1 cellular context compared by ENCODE assay signal in genomic region chr9:126371007-126371870, GRCh38.
TF ChIP-seq lines count a peak whose summit lies in the region.

No MANE protein-coding gene starts in this region.

TF ChIP-seq in H1, 55 proteins besides CTCF, POLR2A, EP300 and RAD21:
- TF ChIP-seq ASH2L (IDR thresholded peaks at IDR 0.05; ENCODE audit: low read length) = no peak
- no peak for TF ChIP-seq ATF3 (IDR thresholded peaks at IDR 0.05; ENCODE audit: insufficient read depth, low read depth, low read length)
- TF ChIP-seq RFX5 (IDR thresholded peaks at IDR 0.05; ENCODE audit: borderline replicate concordance, low read depth, low read length) = no peak
- TF ChIP-seq HDAC6 (IDR thresholded peaks at IDR 0.05; ENCODE audit: low read depth, low read length) = no peak
- TF ChIP-seq NRF1 (IDR thresholded peaks at IDR 0.05; ENCODE audit: low read depth, low read length) = no peak
- no peak for TF ChIP-seq BCL11A (IDR thresholded peaks at IDR 0.05; ENCODE audit: low read depth in 2 of 2, low read length in 2 of 2)
- no peak for TF ChIP-seq USF2 (IDR thresholded peaks at IDR 0.05; ENCODE audit: low read length)
- no peak for TF ChIP-seq SP2 (IDR thresholded peaks at IDR 0.05; ENCODE audit: low read length)
- TF ChIP-seq MAX (IDR thresholded peaks at IDR 0.05) = no peak
- TF ChIP-seq ZNF274 (IDR thresholded peaks at IDR 0.05; ENCODE audit: borderline replicate concordance, extremely low read depth, low read length) = no peak
- no peak for TF ChIP-seq TAF1 (IDR thresholded peaks at IDR 0.05; ENCODE audit: low read depth, low read length)
- no peak for TF ChIP-seq JUN (IDR thresholded peaks at IDR 0.05; ENCODE audit: low read depth, low read length)
- no peak for TF ChIP-seq YY1 (IDR thresholded peaks at IDR 0.05; ENCODE audit: low read depth, low read length)
- no peak for TF ChIP-seq CEBPB (IDR thresholded peaks at IDR 0.05; ENCODE audit: low read depth, low read length)
- TF ChIP-seq BRCA1 (IDR thresholded peaks at IDR 0.05; ENCODE audit: low read depth, low read length) = no peak
- TF ChIP-seq SUZ12 (IDR thresholded peaks at IDR 0.05; ENCODE audit: low read length) = no peak
- no peak for TF ChIP-seq E2F6 (IDR thresholded peaks at IDR 0.05)
- TF ChIP-seq RXRA (IDR thresholded peaks at IDR 0.05; ENCODE audit: insufficient read depth, low read depth, low read length) = no peak
- no peak for TF ChIP-seq HDAC2 (IDR thresholded peaks at IDR 0.05; ENCODE audit: borderline replicate concordance in 1 of 2, low read depth in 2 of 2, low read length in 2 of 2)
